Comparison of ENCODE assay signal across 16 cellular contexts in genomic region chr16:10253344-10253855, GRCh38.
DNase-seq lines count a peak whose midpoint lies in the region; ATAC-seq, FAIRE-seq and TF ChIP-seq lines count a peak whose summit lies in the region.
"Had no signal": no experiment of that assay in that cellular context is flagged by ENCODE, and none has a peak within 500 bp of the region (broad histone marks: within the 10 kb centered on the region; RNA-seq: fewer than 3 reads in every experiment).

No MANE protein-coding gene starts in this region.

- no peaks in the 10 kb centered on the region for H3K36me3 ChIP-seq in HepG2 (replicated peaks in 1 of 2; ENCODE audit: control insufficient read depth in 1 of 2, insufficient read depth in 2 of 2, low read length in 2 of 2)
- H3K36me3 ChIP-seq in right lobe of liver: no peaks in the 10 kb centered on the region
- no peaks in the 10 kb centered on the region for H3K36me3 ChIP-seq in pancreas
- no peaks in the 10 kb centered on the region for H3K36me3 ChIP-seq in small intestine (ENCODE audit: control insufficient read depth in 2 of 2, insufficient read depth in 2 of 2, low read length in 2 of 2)

- H3K4me2 ChIP-seq in HepG2 (ENCODE audit: low read depth, low read length): no peak overlapping the region

- H3K27ac ChIP-seq in HepG2 (ENCODE audit: extremely low read length, insufficient read depth, low read length) (no peak overlapping the region), right lobe of liver (no peak overlapping the region), pancreas (no peak overlapping the region), small intestine (ENCODE audit: low read depth in 1 of 2, low read length in 1 of 2) (no peak overlapping the region)
- H3K27ac ChIP-seq: C4-2B had no signal

- peaks cover 30% of the 10 kb centered on the region for H3K4me1 ChIP-seq in HepG2 (ENCODE audit: insufficient read depth, low read length)
- H3K4me1 ChIP-seq in right lobe of liver: peaks cover 0 to 16% (median 4%) of the 10 kb centered on the region in 4 donors
- peaks cover 0 to 7% (median 0%) of the 10 kb centered on the region in 3 donors for H3K4me1 ChIP-seq in pancreas
- H3K4me1 ChIP-seq in small intestine (ENCODE audit: control insufficient read depth in 2 of 2, insufficient read depth in 1 of 2, low read depth in 1 of 2, low read length in 1 of 2): no peaks in the 10 kb centered on the region

- no peaks in the 10 kb centered on the region for H4K20me1 ChIP-seq in HepG2 (ENCODE audit: insufficient read depth, low read length)

- TF ChIP-seq CTCF in HepG2 (CRISPR knock-in tag; IDR thresholded peaks at IDR 0.05): no peak
- TF ChIP-seq CTCF in right lobe of liver (IDR thresholded peaks at IDR 0.05): no peak
- TF ChIP-seq CTCF in nephron progenitor cell (IDR thresholded peaks at IDR 0.05): no peak
- no peak for TF ChIP-seq CTCF in pancreas (IDR thresholded peaks at IDR 0.05)

- peaks cover 6% of the 10 kb centered on the region for H3K27me3 Mint-ChIP-seq in nephron progenitor cell (ENCODE audit: low read depth, poor library complexity)
- H3K27me3 Mint-ChIP-seq: B cell had no signal

- POLR2A ChIA-PET in HepG2 (lab: Yijun Ruan, JAX): no interaction called here

- TF ChIP-seq EP300 in HepG2 (IDR thresholded peaks at IDR 0.05; ENCODE audit: low read depth in 2 of 2, low read length in 2 of 2): no peak
- TF ChIP-seq EP300 in HepG2 (CRISPR knock-in tag; IDR thresholded peaks at IDR 0.05; ENCODE audit: borderline replicate concordance): no peak

- CTCF ChIA-PET in HepG2 (lab: Yijun Ruan, JAX; ENCODE audit: low intra/inter-chr PET ratio, low total read pairs): interaction anchor here (1.1 kb wide), 1 partner anchor 256 kb away, joined by 3 read pairs; no protein-coding TSS in a partner anchor

- in situ Hi-C loops in HepG2 (cut with HindIII; ENCODE audit: extremely low pct_ligation_motif_present, low pct_unique_long_range_greater_than_20kb): no loop called here

- WGBS in HepG2 (ENCODE audit: low lambda C conversion rate): 60% methylated on average over 10 of the region's 10 CpGs
- WGBS in right lobe of liver (ENCODE audit: insufficient coverage, low coverage, low lambda C conversion rate, missing lambda C conversion rate): 68% methylated on average over 5 of the region's 10 CpGs
- WGBS in pancreas, 2 donors: 69 to 74% methylated on average over 10 of the region's 10 CpGs
- WGBS in small intestine, 3 donors: 63 to 84% (median 72%) methylated on average over 10 of the region's 10 CpGs

- H3K9me3 Mint-ChIP-seq in nephron progenitor cell: no peaks in the 10 kb centered on the region
- H3K9me3 Mint-ChIP-seq: CD4-positive, alpha-beta memory T cell had no signal

- H3K4me3 Mint-ChIP-seq in nephron progenitor cell: no peak overlapping the region
- H3K4me3 Mint-ChIP-seq: B cell; CD4-positive, alpha-beta memory T cell had no signal

- BruUV-seq in HepG2 (replicated peaks; lab: Mats Ljungman, UMichigan): no TSS peak

- no peak for FAIRE-seq in HepG2 (lab: Jason Lieb, UNC)
- FAIRE-seq in pancreas (lab: Jason Lieb, UNC): no peak
- FAIRE-seq in small intestine (lab: Jason Lieb, UNC): no peak
- FAIRE-seq: A204.1, D721Med had no signal

- no peak overlapping the region for H2AFZ ChIP-seq in HepG2 (ENCODE audit: low read length)

- no peak overlapping the region for H3K9ac ChIP-seq in HepG2 (ENCODE audit: insufficient read depth, low read depth, low read length)

- no peak for TF ChIP-seq POLR2A in HepG2 (IDR thresholded peaks at IDR 0.05; ENCODE audit: insufficient read depth in 1 of 2, low read depth in 2 of 2, low read length in 2 of 2)
- TF ChIP-seq POLR2A in right lobe of liver (IDR thresholded peaks at IDR 0.05): no peak

- H3K27me3 ChIP-seq in HepG2 (ENCODE audit: control insufficient read depth in 1 of 2, insufficient read depth in 2 of 2, low read length in 2 of 2) (peaks cover 0 to 17% of the 10 kb centered on the region in 2 experiments; a peak in 2 of 5 replicates), right lobe of liver (no peaks in the 10 kb centered on the region), pancreas (no peaks in the 10 kb centered on the region), small intestine (ENCODE audit: control insufficient read depth in 2 of 2, insufficient read depth in 2 of 2, low read length in 2 of 2) (no peaks in the 10 kb centered on the region)

- no peak for ATAC-seq in HepG2
- no peak for ATAC-seq in right lobe of liver
- ATAC-seq in pancreas: no peak
- ATAC-seq in GM18519 (IDR thresholded peaks at IDR 0.05; ENCODE audit: low FRiP score, unreplicated experiment): no peak
- ATAC-seq: HCT116 had no signal

- DNase-seq in HepG2 (ENCODE audit: low spot score) (no peak), right lobe of liver (no peak), NCI-H524 (lab: John Stamatoyannopoulos, UW) (peak; percentile 52 to 84), nephron progenitor cell (no peak), pancreas (no peak), small intestine (no peak)
- DNase-seq: CD4-positive, alpha-beta memory T cell; DMS153; GF-D8; IMR-90 had no signal

- H3K27ac Mint-ChIP-seq in nephron progenitor cell: peak overlapping the region; percentile 83
- H3K27ac Mint-ChIP-seq: B cell; CD4-positive, alpha-beta memory T cell had no signal

- H3K9me3 ChIP-seq in HepG2 (ENCODE audit: low read length): no peaks in the 10 kb centered on the region
- H3K9me3 ChIP-seq in right lobe of liver: no peaks in the 10 kb centered on the region
- H3K9me3 ChIP-seq in pancreas: no peaks in the 10 kb centered on the region
- H3K9me3 ChIP-seq in small intestine (ENCODE audit: control insufficient read depth, low read depth): no peaks in the 10 kb centered on the region

- no peak for TF ChIP-seq RAD21 in HepG2 (CRISPR knock-in tag; IDR thresholded peaks at IDR 0.05)

- intact Hi-C loops in HepG2 (cut with micrococcal nuclease; ENCODE audit: unreplicated experiment): no loop called here
- intact Hi-C loops in right lobe of liver (cut with DNase I): loop anchor here in 1 of 2 donors (10.0 kb wide), 1 partner anchor 251 kb away; no protein-coding TSS in a partner anchor
- intact Hi-C loops in pancreas (cut with DNase I): loop anchor here in 1 of 3 donors (5.0 kb wide), 1 partner anchor 259 kb away; no protein-coding TSS in a partner anchor

- H3K79me2 ChIP-seq in HepG2 (ENCODE audit: insufficient read depth, low read length): no peaks in the 10 kb centered on the region

- no peak overlapping the region for H3K4me3 ChIP-seq in HepG2 (replicated peaks in 1 of 3; ENCODE audit: insufficient read depth in 1 of 3, low read depth in 2 of 3, low read length in 3 of 3)
- H3K4me3 ChIP-seq in right lobe of liver: no peak overlapping the region
- H3K4me3 ChIP-seq in pancreas: no peak overlapping the region
- H3K4me3 ChIP-seq in small intestine (ENCODE audit: low read depth in 1 of 2, low read length in 2 of 2): no peak overlapping the region

- peaks cover 78% of the 10 kb centered on the region for H3K4me1 Mint-ChIP-seq in nephron progenitor cell

- H3K36me3 Mint-ChIP-seq in nephron progenitor cell (ENCODE audit: low read depth): no peaks in the 10 kb centered on the region
- H3K36me3 Mint-ChIP-seq: CD4-positive, alpha-beta memory T cell had no signal

TF ChIP-seq in HepG2, 621 proteins besides CTCF, POLR2A, EP300 and RAD21:
- peak; percentile 53; the same call in 1 of the 2 replicates for TF ChIP-seq ZNF768 (CRISPR knock-in tag; IDR thresholded peaks at IDR 0.05)
- TF ChIP-seq ZSCAN22 (CRISPR knock-in tag; IDR thresholded peaks at IDR 0.05): no peak

Comparison
In these comparisons a context has a peak if more than half of its experiments do, and no peak if none do; other contexts are left out.
1. DNase-seq: peak in NCI-H524 (2 of 2); none in HepG2 (single experiment), right lobe of liver (0 of 3), nephron progenitor cell (single experiment), pancreas (0 of 6) and small intestine (single experiment).